ENCODE assay signal across 8 cellular contexts in genomic region chr10:72320676-72321247, GRCh38. TPM values are rescaled to one million over a fixed set of nuclear protein-coding genes. Genes with fewer than 3 reads are reported as not detected.
DNase-seq lines count a peak whose midpoint lies in the region; ATAC-seq and TF ChIP-seq lines count a peak whose summit lies in the region.

No MANE protein-coding gene starts in this region.

- H3K27me3 Mint-ChIP-seq in nephron (ENCODE audit: low read depth), result no peaks in the 10 kb centered on the region

- H3K27ac Mint-ChIP-seq in nephron, result peak overlapping the region; percentile 95 to 99 (median 96)

- ATAC-seq in GM21360 (IDR thresholded peaks at IDR 0.05; ENCODE audit: unreplicated experiment), result peak; percentile 65
- ATAC-seq in HG03571 (IDR thresholded peaks at IDR 0.05; ENCODE audit: unreplicated experiment), result peak; percentile 67
- peak; percentile 42 for ATAC-seq in upper lobe of right lung

- H3K4me1 Mint-ChIP-seq in nephron, result peaks cover 71% of the 10 kb centered on the region

- H3K36me3 Mint-ChIP-seq in nephron (ENCODE audit: low read depth), result no peaks in the 10 kb centered on the region

- no peaks in the 10 kb centered on the region for H3K9me3 Mint-ChIP-seq in nephron

- H3K4me3 Mint-ChIP-seq in nephron, result peak overlapping the region; percentile 69 to 84 (median 74)

- TF ChIP-seq CTCF in nephron (IDR thresholded peaks at IDR 0.05; ENCODE audit: unreplicated experiment in 3 of 3), result no peak
- no peak for TF ChIP-seq CTCF in upper lobe of right lung (IDR thresholded peaks at IDR 0.05)

- H3K27me3 ChIP-seq in NT2/D1 (ENCODE audit: insufficient read depth, insufficient read length), result peaks cover 6% of the 10 kb centered on the region
- no peaks in the 10 kb centered on the region for H3K27me3 ChIP-seq in upper lobe of right lung

- DNase-seq in DMS153 (lab: John Stamatoyannopoulos, UW) (peak; percentile 91), NT2/D1 (ENCODE audit: low read depth, low spot score) (peak; percentile 68), erythroblast (lab: John Stamatoyannopoulos, UW) (peak; percentile 99), upper lobe of right lung (no peak)
- peak; percentile 82 for DNase-seq in activated CD8-positive, alpha-beta memory T cell treated with anti-CD3 and anti-CD28 coated beads, Interleukin-2, amount 50 U/mL, for 48 hours

- H3K4me3 ChIP-seq in NT2/D1 (ENCODE audit: insufficient read length, low read depth) (no peak overlapping the region), upper lobe of right lung (no peak overlapping the region)

- no peaks in the 10 kb centered on the region for H3K36me3 ChIP-seq in NT2/D1 (ENCODE audit: insufficient read depth, insufficient read length, low read length)
- no peaks in the 10 kb centered on the region for H3K36me3 ChIP-seq in upper lobe of right lung

- peak overlapping the region; percentile 89 for H3K27ac ChIP-seq in upper lobe of right lung

- peak overlapping the region; percentile 61 for H3K9ac ChIP-seq in NT2/D1 (ENCODE audit: insufficient read length, low read depth)

- TF ChIP-seq POLR2A in erythroblast (IDR thresholded peaks at IDR 0.05; ENCODE audit: low read length), result peak; percentile 91

- H3K9me3 ChIP-seq in NT2/D1 (ENCODE audit: insufficient read depth, low read length), result no peaks in the 10 kb centered on the region
- no peaks in the 10 kb centered on the region for H3K9me3 ChIP-seq in upper lobe of right lung

- H3K4me1 ChIP-seq in NT2/D1 (ENCODE audit: insufficient read depth, insufficient read length) (peaks cover 29% of the 10 kb centered on the region), upper lobe of right lung (peaks cover 79% of the 10 kb centered on the region)

- intact Hi-C loops in upper lobe of right lung (cut with DNase I), result loop anchor here (10.0 kb wide), 1 partner anchor 96 kb away; no protein-coding TSS in a partner anchor

RNA-seq across cellular contexts. Expression of gene DNAJB12, which starts 34.0 kb away (rescaled TPM):
- 39.9 TPM for total RNA-seq in upper lobe of right lung

RNA-seq across cellular contexts. Expression of gene DDIT4, which starts 47.0 kb away (rescaled TPM):
- 200 TPM for total RNA-seq in upper lobe of right lung
